Comparison of ENCODE assay signal across 8 cellular contexts in genomic region chr6:33410050-33410710, GRCh38. TPM values are rescaled to one million over a fixed set of nuclear protein-coding genes. Genes with fewer than 3 reads are reported as not detected.
DNase-seq lines count a peak whose midpoint lies in the region; TF ChIP-seq lines count a peak whose summit lies in the region.

No MANE protein-coding gene starts in this region.

- H3K27me3 ChIP-seq in SJCRH30: no peaks in the 10 kb centered on the region
- H3K27me3 ChIP-seq in neutrophil: no peaks in the 10 kb centered on the region
- H3K27me3 ChIP-seq in subcutaneous abdominal adipose tissue (ENCODE audit: control insufficient read depth in 5 of 5, insufficient read depth in 4 of 5, low read length in 5 of 5): no peaks in the 10 kb centered on the region

- H3K36me3 ChIP-seq in SJCRH30: peaks cover 37% of the 10 kb centered on the region
- H3K36me3 ChIP-seq in neutrophil: peaks cover 36% of the 10 kb centered on the region
- H3K36me3 ChIP-seq in subcutaneous abdominal adipose tissue (ENCODE audit: control insufficient read depth in 5 of 5, insufficient read depth in 5 of 5, low read length in 5 of 5): peaks cover 0 to 30% (median 28%) of the 10 kb centered on the region in 5 donors

- H3K4me1 ChIP-seq in SJCRH30 (peaks cover 5% of the 10 kb centered on the region), neutrophil (ENCODE audit: control insufficient read depth in 1 of 2, insufficient read depth in 1 of 2, low read depth in 1 of 2, low read length in 1 of 2) (peaks cover 18 to 25% of the 10 kb centered on the region in 2 experiments), subcutaneous abdominal adipose tissue (ENCODE audit: control insufficient read depth in 5 of 5, insufficient read depth in 5 of 5, low read length in 5 of 5) (peaks cover 0 to 29% (median 23%) of the 10 kb centered on the region in 5 donors)

- TF ChIP-seq CTCF in HFF-Myc (IDR thresholded peaks at IDR 0.05; ENCODE audit: low read depth, low read length, missing control alignments) (no peak), neutrophil (IDR thresholded peaks at IDR 0.05) (peak; percentile 9)

- H3K4me3 ChIP-seq in HFF-Myc (replicated peaks; ENCODE audit: low read depth, low read length) (peak overlapping the region; percentile 61), SJCRH30 (peak overlapping the region; percentile 89), neutrophil (ENCODE audit: low read depth in 1 of 2, low read length in 1 of 2) (peak overlapping the region; percentile 75 to 82), subcutaneous abdominal adipose tissue (ENCODE audit: low read depth in 1 of 5, low read length in 5 of 5) (peak overlapping the region; percentile 76 to 91 (median 79))

- H3K9ac ChIP-seq in subcutaneous abdominal adipose tissue (ENCODE audit: low read length in 5 of 5): peak overlapping the region in 4 of 5 donors; percentile 54 to 84 (median 72)

- DNase-seq in GM04503 (ENCODE audit: low read depth) (peak; percentile 78), HFF-Myc (ENCODE audit: extremely low read depth, low read depth) (peak; percentile 87), MV-4-11 (lab: John Stamatoyannopoulos, UW) (peak; percentile 96), SJCRH30 (peak; percentile 97 to 98), foreskin melanocyte (peak; percentile 97)
- peak; percentile 97 for DNase-seq in activated naive CD4-positive, alpha-beta T cell treated with Interleukin-2 at 50 U/mL for 16 hours

- H3K27ac ChIP-seq in SJCRH30 (peak overlapping the region; percentile 61), neutrophil (peak overlapping the region; percentile 98), subcutaneous abdominal adipose tissue (ENCODE audit: low read depth, low read length) (peak overlapping the region; percentile 74)

- H3K9me3 ChIP-seq in SJCRH30 (replicated peaks) (no peaks in the 10 kb centered on the region), neutrophil (no peaks in the 10 kb centered on the region), subcutaneous abdominal adipose tissue (ENCODE audit: control insufficient read depth in 5 of 5, low read length in 5 of 5) (no peaks in the 10 kb centered on the region)

RNA-seq across cellular contexts. Expression of gene PHF1, which starts 0.6 kb away (rescaled TPM):
- total RNA-seq in SJCRH30 (2014; rRNA removed; shearing (Covaris generic)): 21.8 and 25.5 TPM in 2 replicates

RNA-seq across cellular contexts. Expression of gene CUTA, which starts 7.7 kb away (rescaled TPM):
- total RNA-seq in SJCRH30 (2014; rRNA removed; shearing (Covaris generic)): 181 and 210 TPM in 2 replicates

RNA-seq across cellular contexts. Expression of gene SYNGAP1, which starts 9.7 kb away (rescaled TPM):
- total RNA-seq in SJCRH30 (2014; rRNA removed; shearing (Covaris generic)): 1.8 and 2.5 TPM in 2 replicates

RNA-seq across cellular contexts. Expression of gene KIFC1, which starts 18.6 kb away (rescaled TPM):
- 80.5 and 84.5 TPM in 2 replicates for total RNA-seq in SJCRH30 (2014; rRNA removed; shearing (Covaris generic))

RNA-seq across cellular contexts. Expression of gene ZBTB9, which starts 44.2 kb away (rescaled TPM):
- total RNA-seq in SJCRH30 (2014; rRNA removed; shearing (Covaris generic)): 9.0 and 11.4 TPM in 2 replicates

Comparison
In these comparisons a context has a peak if more than half of its experiments do, and no peak if none do; other contexts are left out.
1. Peak in every context shown above with its lines: DNase-seq, H3K4me3 ChIP-seq and H3K27ac ChIP-seq.